ENCODE assay signal across 8 cellular contexts in the genomic region with DNA sequence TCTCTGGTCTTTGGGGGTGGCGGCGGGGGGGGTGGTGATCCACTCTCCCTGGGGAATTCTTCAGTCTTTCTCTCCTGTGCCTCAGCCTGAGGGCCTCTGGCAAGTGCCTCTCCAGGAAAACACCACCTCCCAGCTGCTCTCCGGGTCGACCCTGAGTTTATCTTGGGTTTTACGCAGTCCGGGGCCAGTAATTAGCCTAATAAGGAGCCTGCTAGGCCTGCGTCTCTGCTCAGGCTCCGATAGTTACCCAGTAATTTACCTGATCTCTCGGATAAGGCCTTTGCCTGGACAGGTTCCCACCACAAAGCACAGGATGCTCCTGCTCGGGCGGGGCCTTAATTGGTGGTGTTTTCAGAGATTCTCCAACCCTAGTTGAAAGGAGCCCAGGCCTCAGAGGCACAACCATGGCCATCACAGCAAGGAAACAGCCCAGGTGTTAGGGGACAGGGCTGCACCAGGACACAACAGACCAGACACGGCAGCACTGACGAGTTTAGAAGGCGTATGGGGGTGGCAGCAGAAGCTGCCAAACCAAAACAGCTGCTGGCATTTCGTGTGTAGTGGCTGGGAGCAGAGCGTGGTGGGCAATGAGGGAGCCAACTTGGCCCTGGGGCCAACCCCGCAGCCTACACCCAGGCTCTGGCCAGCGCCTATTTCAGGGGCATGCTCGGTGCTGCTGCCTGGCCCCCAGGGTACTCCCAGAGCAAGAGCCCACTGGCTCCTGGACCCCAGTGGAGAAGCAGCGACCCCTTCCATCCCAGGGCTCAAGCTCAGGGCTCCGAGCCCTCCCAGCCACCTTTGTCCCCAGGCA.
DNase-seq lines count a peak whose midpoint lies in the region; ATAC-seq and TF ChIP-seq lines count a peak whose summit lies in the region.
"Had no signal": no experiment of that assay in that cellular context is flagged by ENCODE, and none has a peak within 500 bp of the region (broad histone marks: within the 10 kb centered on the region; RNA-seq: fewer than 3 reads in every experiment).

No MANE protein-coding gene starts in this region.

- peak overlapping the region; percentile 85; the same call in 1 of the 2 replicates for H3K27ac Mint-ChIP-seq in HFFc6
- H3K27ac Mint-ChIP-seq in stimulated activated memory B cell treated with anti-CD40 and anti-IgM and Interleukin-4, amounts not matched to agents 10 μg/mL and 1 μg/mL and 100 μg/mL, for 72 hours = peak overlapping the region; percentile 32

- peaks cover 48% of the 10 kb centered on the region for H3K4me1 Mint-ChIP-seq in HFFc6 (ENCODE audit: low read depth)
- H3K4me1 Mint-ChIP-seq in stimulated activated memory B cell treated with anti-CD40 and anti-IgM and Interleukin-4, amounts not matched to agents 10 μg/mL and 1 μg/mL and 100 μg/mL, for 72 hours = peaks cover 52% of the 10 kb centered on the region

- DNase-seq in HFFc6 = no peak
- DNase-seq in RWPE1 (ENCODE audit: low spot score) = peak; percentile 42
- DNase-seq in foreskin keratinocyte = peak; percentile 78 to 83
- no peak for DNase-seq in inferior parietal cortex (ENCODE audit: extremely low spot score)
- no peak for DNase-seq in AG08395 (ENCODE audit: low spot score)
- no peak for DNase-seq in kidney glomerular epithelial cell (lab: John Stamatoyannopoulos, UW)
- DNase-seq: NCI-H446 had no signal

- CTCF ChIA-PET in RWPE1 (lab: Yijun Ruan, JAX) = interaction anchor here (0.6 to 0.7 kb wide), 2 partner anchors 92 to 539 kb away, joined by 4 to 5 read pairs; no protein-coding TSS in a partner anchor

- TF ChIP-seq CTCF in HFFc6 (IDR thresholded peaks at IDR 0.05) = no peak
- no peak for TF ChIP-seq CTCF in RWPE1 (conservative IDR thresholded peaks at IDR 0.05; ENCODE audit: low read depth)
- no peak for TF ChIP-seq CTCF in foreskin keratinocyte (conservative IDR thresholded peaks at IDR 0.05)

- H3K36me3 Mint-ChIP-seq in HFFc6 (ENCODE audit: low read depth) = no peaks in the 10 kb centered on the region
- no peaks in the 10 kb centered on the region for H3K36me3 Mint-ChIP-seq in stimulated activated memory B cell treated with anti-CD40 and anti-IgM and Interleukin-4, amounts not matched to agents 10 μg/mL and 1 μg/mL and 100 μg/mL, for 72 hours

- POLR2A ChIA-PET in RWPE1 (lab: Yijun Ruan, JAX; ENCODE audit: low non-redundant PET) = no interaction called here

- peak overlapping the region; percentile 98 for H3K27ac ChIP-seq in RWPE1
- peak overlapping the region; percentile 95 for H3K27ac ChIP-seq in foreskin keratinocyte

- H3K4me1 ChIP-seq in foreskin keratinocyte = peaks cover 31% of the 10 kb centered on the region

- no peaks in the 10 kb centered on the region for H3K9me3 Mint-ChIP-seq in HFFc6
- H3K9me3 Mint-ChIP-seq in stimulated activated memory B cell treated with anti-CD40 and anti-IgM and Interleukin-4, amounts not matched to agents 10 μg/mL and 1 μg/mL and 100 μg/mL, for 72 hours = no peaks in the 10 kb centered on the region

- H3K27me3 Mint-ChIP-seq in HFFc6 (ENCODE audit: insufficient read depth) = no peaks in the 10 kb centered on the region
- no peaks in the 10 kb centered on the region for H3K27me3 Mint-ChIP-seq in stimulated activated memory B cell treated with anti-CD40 and anti-IgM and Interleukin-4, amounts not matched to agents 10 μg/mL and 1 μg/mL and 100 μg/mL, for 72 hours

- no peaks in the 10 kb centered on the region for H3K27me3 ChIP-seq in foreskin keratinocyte

- ATAC-seq in foreskin keratinocyte = peak; percentile 35
- ATAC-seq in stimulated activated memory B cell treated with anti-CD40 and anti-IgM and Interleukin-4, amounts not matched to agents 10 μg/mL and 1 μg/mL and 100 μg/mL, for 72 hours = no peak

- H3K4me3 Mint-ChIP-seq in HFFc6 = no peak overlapping the region
- no peak overlapping the region for H3K4me3 Mint-ChIP-seq in stimulated activated memory B cell treated with anti-CD40 and anti-IgM and Interleukin-4, amounts not matched to agents 10 μg/mL and 1 μg/mL and 100 μg/mL, for 72 hours

Comparison
In these comparisons a context has a peak if more than half of its experiments do, and no peak if none do; other contexts are left out.
1. DNase-seq: peak in RWPE1 (single experiment) and foreskin keratinocyte (2 of 2); none in HFFc6 (single experiment), inferior parietal cortex (single experiment), AG08395 (single experiment) and kidney glomerular epithelial cell (single experiment).